In the genomic region with DNA sequence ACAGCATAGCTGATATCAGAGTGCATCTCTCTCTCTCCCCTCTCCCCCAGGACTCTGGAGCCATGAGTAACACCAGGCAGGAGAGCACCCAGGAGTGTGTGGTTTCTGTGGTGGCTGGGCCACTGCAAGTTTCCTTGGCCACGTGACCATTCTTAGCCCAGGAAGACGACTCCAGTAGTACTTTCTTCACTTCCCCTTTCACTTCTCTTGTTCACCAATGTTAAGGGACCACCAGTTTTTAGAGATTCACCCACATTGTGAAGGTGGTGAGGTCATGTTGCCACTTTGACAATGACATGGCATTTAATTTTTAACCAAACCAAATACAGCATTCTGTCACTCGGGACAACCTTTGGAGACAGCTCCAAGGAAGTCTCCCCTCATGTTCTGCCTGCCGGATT, we compare ENCODE assay signal across 9 cellular contexts. TPM values are rescaled to one million over a fixed set of nuclear protein-coding genes. Genes with fewer than 3 reads are reported as not detected.
DNase-seq lines count a peak whose midpoint lies in the region; ATAC-seq and TF ChIP-seq lines count a peak whose summit lies in the region.
"Had no signal": no experiment of that assay in that cellular context is flagged by ENCODE, and none has a peak within 500 bp of the region (broad histone marks: within the 10 kb centered on the region; RNA-seq: fewer than 3 reads in every experiment).

No MANE protein-coding gene starts in this region.

- H3K27me3 Mint-ChIP-seq in CD14-positive monocyte (ENCODE audit: low read depth in 3 of 3): no peaks in the 10 kb centered on the region
- H3K27me3 Mint-ChIP-seq in activated T-helper 17 cell treated with anti-CD3 and anti-CD28 coated beads, Interleukin-2, amount 50 U/mL, for 72 hours: no peaks in the 10 kb centered on the region

- no peaks in the 10 kb centered on the region for H3K36me3 Mint-ChIP-seq in CD14-positive monocyte
- H3K36me3 Mint-ChIP-seq in activated T-helper 17 cell treated with anti-CD3 and anti-CD28 coated beads, Interleukin-2, amount 50 U/mL, for 72 hours (ENCODE audit: low read depth): no peaks in the 10 kb centered on the region

- peaks cover 29% of the 10 kb centered on the region for H3K4me1 Mint-ChIP-seq in CD14-positive monocyte
- H3K4me1 Mint-ChIP-seq in activated T-helper 17 cell treated with anti-CD3 and anti-CD28 coated beads, Interleukin-2, amount 50 U/mL, for 72 hours: no peaks in the 10 kb centered on the region

- TF ChIP-seq CTCF in CD14-positive monocyte (IDR thresholded peaks at IDR 0.05) (no peak), upper lobe of right lung (IDR thresholded peaks at IDR 0.05) (no peak)

- H3K9me3 Mint-ChIP-seq in CD14-positive monocyte: peaks cover 0 to 3% (median 0%) of the 10 kb centered on the region in 7 donors
- H3K9me3 Mint-ChIP-seq in activated T-helper 17 cell treated with anti-CD3 and anti-CD28 coated beads, Interleukin-2, amount 50 U/mL, for 72 hours: no peaks in the 10 kb centered on the region

- no peaks in the 10 kb centered on the region for H3K4me1 ChIP-seq in upper lobe of right lung
- H3K4me1 ChIP-seq: tibial nerve had no signal

- H3K27ac Mint-ChIP-seq in CD14-positive monocyte: peak overlapping the region; percentile 87 to 95 (median 92)
- H3K27ac Mint-ChIP-seq in activated T-helper 17 cell treated with anti-CD3 and anti-CD28 coated beads, Interleukin-2, amount 50 U/mL, for 72 hours: no peak overlapping the region

- no peaks in the 10 kb centered on the region for H3K9me3 ChIP-seq in upper lobe of right lung
- H3K9me3 ChIP-seq: tibial nerve had no signal

- ATAC-seq in GM19395 (IDR thresholded peaks at IDR 0.05; ENCODE audit: unreplicated experiment): peak; percentile 95
- ATAC-seq in HG03342 (IDR thresholded peaks at IDR 0.05; ENCODE audit: unreplicated experiment): peak; percentile 90
- ATAC-seq in activated T-helper 17 cell treated with anti-CD3 and anti-CD28 coated beads, Interleukin-2, amount 50 U/mL, for 72 hours (replicated peaks): peak; percentile 16
- peak; percentile 94 for ATAC-seq in upper lobe of right lung

- H3K36me3 ChIP-seq in upper lobe of right lung: no peaks in the 10 kb centered on the region
- H3K36me3 ChIP-seq: tibial nerve had no signal

- intact Hi-C loops in CD14-positive monocyte (cut with micrococcal nuclease): loop anchor here (5.0 to 10.0 kb wide), 2 partner anchors 72 to 315 kb away; no protein-coding TSS in a partner anchor
- intact Hi-C loops in upper lobe of right lung (cut with DNase I): no loop called here

- H3K27ac ChIP-seq in upper lobe of right lung: no peak overlapping the region
- H3K27ac ChIP-seq: tibial nerve had no signal

- peak; percentile 96 for DNase-seq in CD14-positive monocyte (ENCODE audit: low spot score)
- peak; percentile 72 for DNase-seq in upper lobe of right lung
- DNase-seq in HT-29 (ENCODE audit: low spot score): no peak
- no peak for DNase-seq in NCI-H748 treated with DMSO at 0.1 percent for 48 hours (lab: John Stamatoyannopoulos, UW)
- DNase-seq in hepatic stellate cell (ENCODE audit: low spot score): no peak

- H3K4me3 ChIP-seq in upper lobe of right lung: no peak overlapping the region
- H3K4me3 ChIP-seq: tibial nerve had no signal

- no peaks in the 10 kb centered on the region for H3K27me3 ChIP-seq in upper lobe of right lung
- H3K27me3 ChIP-seq: tibial nerve had no signal

- H3K4me3 Mint-ChIP-seq in CD14-positive monocyte: peak overlapping the region in 1 of 2 donors; percentile 51
- no peak overlapping the region for H3K4me3 Mint-ChIP-seq in activated T-helper 17 cell treated with anti-CD3 and anti-CD28 coated beads, Interleukin-2, amount 50 U/mL, for 72 hours

RNA-seq across cellular contexts. Expression of a gene that starts 17.9 kb away (rescaled TPM):
- polyA plus RNA-seq in CD14-positive monocyte: 10 to 100 TPM; 24.1 to 44.4 TPM
- total RNA-seq in activated T-helper 17 cell treated with anti-CD3 and anti-CD28 coated beads, Interleukin-2, amount 50 U/mL, for 72 hours: 1 to 10 TPM; 1.5 to 2.0 TPM
- 168 TPM for total RNA-seq in upper lobe of right lung
- 37.1 and 39.0 TPM in 2 replicates for total RNA-seq in HT-29 (2014; rRNA removed; shearing (Covaris generic))

Comparison
In these comparisons a context has a peak if more than half of its experiments do, and no peak if none do; other contexts are left out.
1. DNase-seq: peak in CD14-positive monocyte (single experiment) and upper lobe of right lung (single experiment); none in HT-29 (single experiment), NCI-H748 treated with DMSO at 0.1 percent for 48 hours (single experiment) and hepatic stellate cell (single experiment).
2. ATAC-seq: peak in every context shown above with its lines; median percentile 95 in GM19395; 94 in upper lobe of right lung; 90 in HG03342; 16 in activated T-helper 17 cell treated with anti-CD3 and anti-CD28 coated beads, Interleukin-2, amount 50 U/mL, for 72 hours.
3. RNA of a gene that starts 17.9 kb away (total RNA-seq): 168 TPM in upper lobe of right lung (single experiment) and 37.1 to 39.0 TPM in HT-29; 1.5 to 2.0 TPM in activated T-helper 17 cell treated with anti-CD3 and anti-CD28 coated beads, Interleukin-2, amount 50 U/mL, for 72 hours; every median in the first group is over 10 times any median in the second.